ENCODE assay signal across 12 cellular contexts in the genomic region with DNA sequence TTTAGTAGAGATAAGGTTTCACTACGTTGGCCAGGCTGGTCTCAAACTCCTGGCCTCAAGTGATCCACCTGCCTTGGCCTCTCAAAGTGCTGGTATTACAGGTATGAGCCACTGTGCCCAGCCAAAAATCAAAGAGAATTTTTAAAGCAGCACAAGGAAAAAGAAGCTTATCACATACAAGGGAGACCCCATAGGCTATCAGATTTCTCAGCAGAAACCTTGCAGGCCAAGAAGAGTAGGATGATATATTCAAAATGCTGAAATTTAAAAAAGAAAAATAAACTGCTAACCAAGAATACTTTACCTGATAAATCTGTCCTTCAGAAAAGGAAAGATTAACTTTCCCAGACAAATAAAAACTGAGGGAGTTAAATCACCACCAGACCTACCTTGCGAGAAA. TPM values are rescaled to one million over a fixed set of nuclear protein-coding genes. Genes with fewer than 3 reads are reported as not detected.
"Had no signal": no experiment of that assay in that cellular context is flagged by ENCODE, and none has a peak within 500 bp of the region (broad histone marks: within the 10 kb centered on the region; RNA-seq: fewer than 3 reads in every experiment).

No MANE protein-coding gene starts in this region.

- DNase-seq: GOT3, H7, HFFc6, IMR-90, Kasumi-1, KBM-7 had no signal

- ATAC-seq: HCT116, HepG2 had no signal

- H3K9ac ChIP-seq: KMS-11 had no signal

- H3K27ac ChIP-seq: HL-60, KMS-11 had no signal

- FAIRE-seq: HepG2 had no signal

- H3K4me2 ChIP-seq: KMS-11 had no signal

- H3K4me3 ChIP-seq: HAP-1 had no signal

RNA-seq across cellular contexts. Expression of gene SPATA45, which starts 53.8 kb away (rescaled TPM):
- total RNA-seq: HFFc6, HT1080, IMR-90 had no signal
- polyA plus RNA-seq: IMR-90 had no signal
